1 cellular context compared by ENCODE assay signal in the genomic region with DNA sequence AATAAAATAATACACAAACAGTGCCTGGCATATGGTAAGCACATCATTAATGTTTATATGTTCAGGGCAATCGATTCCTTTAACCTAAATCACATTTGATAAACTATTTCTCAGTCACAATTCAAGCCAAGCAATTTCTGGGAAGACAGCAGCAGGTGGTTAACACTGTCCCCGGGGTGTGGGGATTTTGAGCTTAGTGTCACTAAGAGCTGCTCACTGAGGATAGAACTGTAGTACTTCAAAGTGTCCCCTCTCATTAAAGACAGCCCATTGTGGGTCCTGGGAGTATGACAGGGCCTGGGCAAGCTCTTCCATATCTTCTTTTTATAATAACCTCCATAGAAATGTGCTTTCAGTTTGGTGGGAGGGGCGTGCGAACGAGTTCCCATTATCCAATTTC.
TF ChIP-seq lines count a peak whose summit lies in the region.

No MANE protein-coding gene starts in this region.

TF ChIP-seq in K562, 482 proteins besides CTCF, POLR2A, EP300 and RAD21:
- TF ChIP-seq, protein P1, sequence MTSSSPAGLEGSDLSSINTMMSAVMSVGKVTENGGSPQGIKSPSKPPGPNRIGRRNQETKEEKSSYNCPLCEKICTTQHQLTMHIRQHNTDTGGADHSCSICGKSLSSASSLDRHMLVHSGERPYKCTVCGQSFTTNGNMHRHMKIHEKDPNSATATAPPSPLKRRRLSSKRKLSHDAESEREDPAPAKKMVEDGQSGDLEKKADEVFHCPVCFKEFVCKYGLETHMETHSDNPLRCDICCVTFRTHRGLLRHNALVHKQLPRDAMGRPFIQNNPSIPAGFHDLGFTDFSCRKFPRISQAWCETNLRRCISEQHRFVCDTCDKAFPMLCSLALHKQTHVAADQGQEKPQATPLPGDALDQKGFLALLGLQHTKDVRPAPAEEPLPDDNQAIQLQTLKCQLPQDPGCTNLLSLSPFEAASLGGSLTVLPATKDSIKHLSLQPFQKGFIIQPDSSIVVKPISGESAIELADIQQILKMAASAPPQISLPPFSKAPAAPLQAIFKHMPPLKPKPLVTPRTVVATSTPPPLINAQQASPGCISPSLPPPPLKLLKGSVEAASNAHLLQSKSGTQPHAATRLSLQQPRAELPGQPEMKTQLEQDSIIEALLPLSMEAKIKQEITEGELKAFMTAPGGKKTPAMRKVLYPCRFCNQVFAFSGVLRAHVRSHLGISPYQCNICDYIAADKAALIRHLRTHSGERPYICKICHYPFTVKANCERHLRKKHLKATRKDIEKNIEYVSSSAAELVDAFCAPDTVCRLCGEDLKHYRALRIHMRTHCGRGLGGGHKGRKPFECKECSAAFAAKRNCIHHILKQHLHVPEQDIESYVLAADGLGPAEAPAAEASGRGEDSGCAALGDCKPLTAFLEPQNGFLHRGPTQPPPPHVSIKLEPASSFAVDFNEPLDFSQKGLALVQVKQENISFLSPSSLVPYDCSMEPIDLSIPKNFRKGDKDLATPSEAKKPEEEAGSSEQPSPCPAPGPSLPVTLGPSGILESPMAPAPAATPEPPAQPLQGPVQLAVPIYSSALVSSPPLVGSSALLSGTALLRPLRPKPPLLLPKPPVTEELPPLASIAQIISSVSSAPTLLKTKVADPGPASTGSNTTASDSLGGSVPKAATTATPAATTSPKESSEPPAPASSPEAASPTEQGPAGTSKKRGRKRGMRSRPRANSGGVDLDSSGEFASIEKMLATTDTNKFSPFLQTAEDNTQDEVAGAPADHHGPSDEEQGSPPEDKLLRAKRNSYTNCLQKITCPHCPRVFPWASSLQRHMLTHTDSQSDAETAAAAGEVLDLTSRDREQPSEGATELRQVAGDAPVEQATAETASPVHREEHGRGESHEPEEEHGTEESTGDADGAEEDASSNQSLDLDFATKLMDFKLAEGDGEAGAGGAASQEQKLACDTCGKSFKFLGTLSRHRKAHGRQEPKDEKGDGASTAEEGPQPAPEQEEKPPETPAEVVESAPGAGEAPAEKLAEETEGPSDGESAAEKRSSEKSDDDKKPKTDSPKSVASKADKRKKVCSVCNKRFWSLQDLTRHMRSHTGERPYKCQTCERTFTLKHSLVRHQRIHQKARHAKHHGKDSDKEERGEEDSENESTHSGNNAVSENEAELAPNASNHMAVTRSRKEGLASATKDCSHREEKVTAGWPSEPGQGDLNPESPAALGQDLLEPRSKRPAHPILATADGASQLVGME (CRISPR knock-in tag; IDR thresholded peaks at IDR 0.05) = no peak
- no peak for TF ChIP-seq ZNF165 (CRISPR knock-in tag; IDR thresholded peaks at IDR 0.05; ENCODE audit: borderline replicate concordance)
- no peak for TF ChIP-seq ZNF23 (CRISPR knock-in tag; IDR thresholded peaks at IDR 0.05)
- TF ChIP-seq, protein P2, sequence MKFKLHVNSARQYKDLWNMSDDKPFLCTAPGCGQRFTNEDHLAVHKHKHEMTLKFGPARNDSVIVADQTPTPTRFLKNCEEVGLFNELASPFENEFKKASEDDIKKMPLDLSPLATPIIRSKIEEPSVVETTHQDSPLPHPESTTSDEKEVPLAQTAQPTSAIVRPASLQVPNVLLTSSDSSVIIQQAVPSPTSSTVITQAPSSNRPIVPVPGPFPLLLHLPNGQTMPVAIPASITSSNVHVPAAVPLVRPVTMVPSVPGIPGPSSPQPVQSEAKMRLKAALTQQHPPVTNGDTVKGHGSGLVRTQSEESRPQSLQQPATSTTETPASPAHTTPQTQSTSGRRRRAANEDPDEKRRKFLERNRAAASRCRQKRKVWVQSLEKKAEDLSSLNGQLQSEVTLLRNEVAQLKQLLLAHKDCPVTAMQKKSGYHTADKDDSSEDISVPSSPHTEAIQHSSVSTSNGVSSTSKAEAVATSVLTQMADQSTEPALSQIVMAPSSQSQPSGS (CRISPR knock-in tag; IDR thresholded peaks at IDR 0.05) = no peak
- TF ChIP-seq KAT7 (CRISPR knock-in tag; IDR thresholded peaks at IDR 0.05; ENCODE audit: borderline replicate concordance) = no peak
- TF ChIP-seq, protein P3, sequence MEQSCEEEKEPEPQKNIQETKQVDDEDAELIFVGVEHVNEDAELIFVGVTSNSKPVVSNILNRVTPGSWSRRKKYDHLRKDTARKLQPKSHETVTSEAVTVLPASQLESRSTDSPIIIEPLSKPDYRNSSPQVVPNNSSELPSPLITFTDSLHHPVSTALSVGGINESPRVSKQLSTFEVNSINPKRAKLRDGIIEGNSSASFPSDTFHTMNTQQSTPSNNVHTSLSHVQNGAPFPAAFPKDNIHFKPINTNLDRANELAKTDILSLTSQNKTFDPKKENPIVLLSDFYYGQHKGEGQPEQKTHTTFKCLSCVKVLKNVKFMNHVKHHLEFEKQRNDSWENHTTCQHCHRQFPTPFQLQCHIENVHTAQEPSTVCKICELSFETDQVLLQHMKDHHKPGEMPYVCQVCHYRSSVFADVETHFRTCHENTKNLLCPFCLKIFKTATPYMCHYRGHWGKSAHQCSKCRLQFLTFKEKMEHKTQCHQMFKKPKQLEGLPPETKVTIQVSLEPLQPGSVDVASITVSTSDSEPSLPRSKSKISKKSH (CRISPR knock-in tag; IDR thresholded peaks at IDR 0.05) = no peak
- no peak for TF ChIP-seq ESRRB (CRISPR knock-in tag; IDR thresholded peaks at IDR 0.05; ENCODE audit: borderline replicate concordance)
- TF ChIP-seq ZNF764 (CRISPR knock-in tag; IDR thresholded peaks at IDR 0.05; ENCODE audit: low read depth) = no peak
- TF ChIP-seq, protein P4, sequence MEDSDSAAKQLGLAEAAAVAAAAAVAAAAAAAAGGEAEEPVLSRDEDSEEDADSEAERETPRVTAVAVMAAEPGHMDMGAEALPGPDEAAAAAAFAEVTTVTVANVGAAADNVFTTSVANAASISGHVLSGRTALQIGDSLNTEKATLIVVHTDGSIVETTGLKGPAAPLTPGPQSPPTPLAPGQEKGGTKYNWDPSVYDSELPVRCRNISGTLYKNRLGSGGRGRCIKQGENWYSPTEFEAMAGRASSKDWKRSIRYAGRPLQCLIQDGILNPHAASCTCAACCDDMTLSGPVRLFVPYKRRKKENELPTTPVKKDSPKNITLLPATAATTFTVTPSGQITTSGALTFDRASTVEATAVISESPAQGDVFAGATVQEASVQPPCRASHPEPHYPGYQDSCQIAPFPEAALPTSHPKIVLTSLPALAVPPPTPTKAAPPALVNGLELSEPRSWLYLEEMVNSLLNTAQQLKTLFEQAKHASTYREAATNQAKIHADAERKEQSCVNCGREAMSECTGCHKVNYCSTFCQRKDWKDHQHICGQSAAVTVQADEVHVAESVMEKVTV (CRISPR knock-in tag; IDR thresholded peaks at IDR 0.05) = no peak
- no peak for TF ChIP-seq PTTG1 (tag; IDR thresholded peaks at IDR 0.05; ENCODE audit: low read depth)
- TF ChIP-seq ZNF354B (CRISPR knock-in tag; IDR thresholded peaks at IDR 0.05) = no peak
- no peak for TF ChIP-seq ZC3H4 (CRISPR knock-in tag; IDR thresholded peaks at IDR 0.05; ENCODE audit: borderline replicate concordance)
- TF ChIP-seq PRMT5 (CRISPR knock-in tag; IDR thresholded peaks at IDR 0.05) = no peak
- TF ChIP-seq HDGF (IDR thresholded peaks at IDR 0.05) = no peak
- TF ChIP-seq SRSF3 (IDR thresholded peaks at IDR 0.05; ENCODE audit: insufficient read depth, low read length) = no peak
TF ChIP-seq in K562: peak in this region for 0.
